ENCODE assay signal across 9 cellular contexts in genomic region chr19:16325161-16325527, GRCh38. TPM values are rescaled to one million over a fixed set of nuclear protein-coding genes. Genes with fewer than 3 reads are reported as not detected.
DNase-seq lines count a peak whose midpoint lies in the region; FAIRE-seq and TF ChIP-seq lines count a peak whose summit lies in the region.
"Had no signal": no experiment of that assay in that cellular context is flagged by ENCODE, and none has a peak within 500 bp of the region (broad histone marks: within the 10 kb centered on the region; RNA-seq: fewer than 3 reads in every experiment).

No MANE protein-coding gene starts in this region.

- peaks cover 5% of the 10 kb centered on the region for H3K4me1 ChIP-seq in rectal smooth muscle tissue (ENCODE audit: control insufficient read depth, insufficient read depth, low read length)

- peak overlapping the region; percentile 11 for H3K4me3 Mint-ChIP-seq in activated T-helper 1 cell treated with anti-CD3 and anti-CD28 coated beads, Interleukin-12 subunit alpha, Interleukin-12 subunit beta, Interleukin-2, Interleukin-4 antibody, amounts not matched to agents 30 ng/mL and 10 ng/mL and 1 ng/mL, durations not matched to agents 14 hours and 24 hours and 36 hours
- H3K4me3 Mint-ChIP-seq in glutamatergic neuron (ENCODE audit: unreplicated experiment) = no peak overlapping the region

- H3K4me3 ChIP-seq in rectal smooth muscle tissue (ENCODE audit: low read length) = peak overlapping the region; percentile 79

- peaks cover 8% of the 10 kb centered on the region for H3K36me3 ChIP-seq in rectal smooth muscle tissue (ENCODE audit: control insufficient read depth, insufficient read depth, low read length)

- peak overlapping the region; percentile 98 for H3K27ac ChIP-seq in rectal smooth muscle tissue (ENCODE audit: low read depth, low read length)

- peaks cover 20% of the 10 kb centered on the region for H3K27me3 Mint-ChIP-seq in activated T-helper 1 cell treated with anti-CD3 and anti-CD28 coated beads, Interleukin-12 subunit alpha, Interleukin-12 subunit beta, Interleukin-2, Interleukin-4 antibody, amounts not matched to agents 30 ng/mL and 10 ng/mL and 1 ng/mL, durations not matched to agents 14 hours and 24 hours and 36 hours (ENCODE audit: insufficient read depth)
- H3K27me3 Mint-ChIP-seq in glutamatergic neuron (ENCODE audit: unreplicated experiment) = peaks cover 27% of the 10 kb centered on the region

- peaks cover 7% of the 10 kb centered on the region for H3K27me3 ChIP-seq in rectal smooth muscle tissue (ENCODE audit: control insufficient read depth, insufficient read depth, low read length)

- peaks cover 41% of the 10 kb centered on the region for H3K4me1 Mint-ChIP-seq in activated T-helper 1 cell treated with anti-CD3 and anti-CD28 coated beads, Interleukin-12 subunit alpha, Interleukin-12 subunit beta, Interleukin-2, Interleukin-4 antibody, amounts not matched to agents 30 ng/mL and 10 ng/mL and 1 ng/mL, durations not matched to agents 14 hours and 24 hours and 36 hours (ENCODE audit: low read depth)
- peaks cover 3% of the 10 kb centered on the region for H3K4me1 Mint-ChIP-seq in glutamatergic neuron (ENCODE audit: low read depth, unreplicated experiment)

- H3K36me3 Mint-ChIP-seq in activated T-helper 1 cell treated with anti-CD3 and anti-CD28 coated beads, Interleukin-12 subunit alpha, Interleukin-12 subunit beta, Interleukin-2, Interleukin-4 antibody, amounts not matched to agents 30 ng/mL and 10 ng/mL and 1 ng/mL, durations not matched to agents 14 hours and 24 hours and 36 hours (ENCODE audit: low read depth) = peaks cover 24% of the 10 kb centered on the region
- H3K36me3 Mint-ChIP-seq in glutamatergic neuron (ENCODE audit: unreplicated experiment) = no peaks in the 10 kb centered on the region

- DNase-seq in NCI-H2029 (lab: John Stamatoyannopoulos, UW) (peak; percentile 17), NCI-H2029 treated with DMSO at 0.1 percent for 48 hours (lab: John Stamatoyannopoulos, UW) (no peak), HTR-8/SVneo (ENCODE audit: insufficient read length, low spot score) (no peak), glutamatergic neuron (peak; percentile 60), NCI-H2107 treated with DMSO at 0.1 percent for 48 hours (lab: John Stamatoyannopoulos, UW; ENCODE audit: unreplicated experiment) (no peak), NCI-H446 (lab: John Stamatoyannopoulos, UW) (no peak)
- DNase-seq in activated T-helper 1 cell treated with anti-CD3 and anti-CD28 coated beads, Interleukin-12 subunit alpha, Interleukin-12 subunit beta, Interleukin-2, Interleukin-4 antibody, amounts not matched to agents 30 ng/mL and 10 ng/mL and 1 ng/mL, durations not matched to agents 14 hours and 24 hours and 36 hours (ENCODE audit: low spot score) = peak; percentile 46

- peak overlapping the region; percentile 52 for H3K9ac ChIP-seq in rectal smooth muscle tissue (ENCODE audit: low read length)

- FAIRE-seq in HTR-8/SVneo (lab: Jason Lieb, UNC) = peak; percentile 23
- FAIRE-seq: G401.6 had no signal

- intact Hi-C loops in activated T-helper 1 cell treated with anti-CD3 and anti-CD28 coated beads, Interleukin-12 subunit alpha, Interleukin-12 subunit beta, Interleukin-2, Interleukin-4 antibody, amounts not matched to agents 30 ng/mL and 10 ng/mL and 1 ng/mL, durations not matched to agents 14 hours and 24 hours and 36 hours (cut with micrococcal nuclease) = no loop called here

- no peaks in the 10 kb centered on the region for H3K9me3 Mint-ChIP-seq in activated T-helper 1 cell treated with anti-CD3 and anti-CD28 coated beads, Interleukin-12 subunit alpha, Interleukin-12 subunit beta, Interleukin-2, Interleukin-4 antibody, amounts not matched to agents 30 ng/mL and 10 ng/mL and 1 ng/mL, durations not matched to agents 14 hours and 24 hours and 36 hours
- peaks cover 3% of the 10 kb centered on the region for H3K9me3 Mint-ChIP-seq in glutamatergic neuron (ENCODE audit: unreplicated experiment)

- TF ChIP-seq CTCF in glutamatergic neuron (IDR thresholded peaks at IDR 0.05; ENCODE audit: partially characterized antibody, unreplicated experiment) = no peak

- no peak overlapping the region for H3K27ac Mint-ChIP-seq in activated T-helper 1 cell treated with anti-CD3 and anti-CD28 coated beads, Interleukin-12 subunit alpha, Interleukin-12 subunit beta, Interleukin-2, Interleukin-4 antibody, amounts not matched to agents 30 ng/mL and 10 ng/mL and 1 ng/mL, durations not matched to agents 14 hours and 24 hours and 36 hours
- no peak overlapping the region for H3K27ac Mint-ChIP-seq in glutamatergic neuron (ENCODE audit: unreplicated experiment)

RNA-seq across cellular contexts. Expression of gene KLF2, which starts 0.5 kb away (rescaled TPM):
- total RNA-seq in activated T-helper 1 cell treated with anti-CD3 and anti-CD28 coated beads, Interleukin-12 subunit alpha, Interleukin-12 subunit beta, Interleukin-2, Interleukin-4 antibody, amounts not matched to agents 30 ng/mL and 10 ng/mL and 1 ng/mL, durations not matched to agents 14 hours and 24 hours and 36 hours = 5.7 TPM in 2 replicates
- total RNA-seq in glutamatergic neuron (ENCODE audit: unreplicated experiment) = not detected

Comparison
In these comparisons a context has a peak if more than half of its experiments do, and no peak if none do; other contexts are left out.
1. DNase-seq: peak in NCI-H2029 (single experiment), activated T-helper 1 cell treated with anti-CD3 and anti-CD28 coated beads, Interleukin-12 subunit alpha, Interleukin-12 subunit beta, Interleukin-2, Interleukin-4 antibody, amounts not matched to agents 30 ng/mL and 10 ng/mL and 1 ng/mL, durations not matched to agents 14 hours and 24 hours and 36 hours (single experiment) and glutamatergic neuron (single experiment); none in NCI-H2029 treated with DMSO at 0.1 percent for 48 hours (single experiment), HTR-8/SVneo (single experiment), NCI-H2107 treated with DMSO at 0.1 percent for 48 hours (single experiment) and NCI-H446 (0 of 2).